ENCODE assay signal across 11 cellular contexts in the genomic region with DNA sequence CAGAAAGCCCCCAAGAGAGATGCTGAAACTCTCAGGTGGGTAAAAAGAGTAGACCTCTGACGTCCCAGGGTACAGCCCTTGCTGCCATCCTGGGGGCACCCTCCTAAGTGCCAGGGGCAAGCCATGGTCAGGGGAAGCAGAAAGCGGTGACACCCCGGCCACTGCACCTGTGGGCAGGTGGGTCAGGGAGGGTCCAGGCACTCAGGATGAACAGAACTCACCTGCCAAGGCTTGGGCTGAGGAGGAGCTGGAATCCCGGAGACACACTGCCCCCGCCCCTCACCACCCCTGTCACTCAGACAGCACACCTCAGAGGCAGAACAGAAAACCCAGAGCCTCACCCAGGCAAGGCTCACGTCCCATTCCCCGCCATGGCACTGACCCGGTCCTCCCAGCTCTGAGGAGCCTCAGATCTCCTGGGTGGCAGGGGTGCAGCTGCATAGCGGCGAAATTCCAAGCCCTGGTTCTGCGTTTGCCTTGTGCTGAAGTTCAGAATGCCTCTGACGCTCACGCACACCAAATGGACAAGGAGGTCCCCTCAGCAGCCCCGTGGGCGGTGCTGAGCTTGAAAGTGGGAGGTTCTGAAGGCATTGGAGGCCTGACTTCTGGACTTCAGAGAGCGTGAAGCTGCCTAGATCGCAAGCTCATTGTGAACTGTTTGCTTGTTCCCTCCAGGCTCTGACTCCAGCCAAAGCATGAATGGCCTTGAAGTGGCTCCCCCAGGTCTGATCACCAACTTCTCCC. TPM values are rescaled to one million over a fixed set of nuclear protein-coding genes. Genes with fewer than 3 reads are reported as not detected.
DNase-seq lines count a peak whose midpoint lies in the region; ATAC-seq, FAIRE-seq and TF ChIP-seq lines count a peak whose summit lies in the region.
"Had no signal": no experiment of that assay in that cellular context is flagged by ENCODE, and none has a peak within 500 bp of the region (broad histone marks: within the 10 kb centered on the region; RNA-seq: fewer than 3 reads in every experiment).

No MANE protein-coding gene starts in this region.

- H3K4me1 ChIP-seq in K562 (replicated peaks in 1 of 2; ENCODE audit: control insufficient read depth in 2 of 2, insufficient read depth in 2 of 2, low read length in 2 of 2) (peaks cover 0 to 45% of the 10 kb centered on the region in 2 experiments; a peak in 2 of 5 replicates), mesenchymal stem cell (ENCODE audit: control insufficient read depth, insufficient read depth, low read depth, low read length) (peaks cover 35% of the 10 kb centered on the region), upper lobe of left lung (peaks cover 33 to 56% (median 48%) of the 10 kb centered on the region in 4 donors)

- H3K27ac ChIP-seq in K562 (ENCODE audit: extremely low read depth, low read depth, low read length) = no peak overlapping the region
- no peak overlapping the region for H3K27ac ChIP-seq in mesenchymal stem cell (ENCODE audit: low read length, poor library complexity, severe bottlenecking)
- peak overlapping the region; percentile 44 to 73 (median 63) for H3K27ac ChIP-seq in upper lobe of left lung
- H3K27ac ChIP-seq: brain microvascular endothelial cell, ovary had no signal

- H3K9me1 ChIP-seq in K562 (ENCODE audit: control insufficient read depth, insufficient read depth, low read length) = no peaks in the 10 kb centered on the region

- H3K23ac ChIP-seq in mesenchymal stem cell (ENCODE audit: low read length in 2 of 2) = no peak overlapping the region

- TF ChIP-seq POLR2A in K562 (conservative IDR thresholded peaks at IDR 0.05) (no peak), upper lobe of left lung (IDR thresholded peaks at IDR 0.05) (no peak)

- DNase-seq in activated CD8-positive, alpha-beta memory T cell treated with anti-CD3 and anti-CD28 coated beads, Interleukin-2, amount 10 ng/mL, durations not matched to agents 7 days and 5 days = no peak
- no peak for DNase-seq in activated CD8-positive, alpha-beta memory T cell treated with anti-CD3 and anti-CD28 coated beads, Interleukin-2, amount 50 U/mL, for 4 hours
- no peak for DNase-seq in K562 (ENCODE audit: extremely low read depth in 1 of 4, low spot score in 3 of 4)
- no peak for DNase-seq in mesenchymal stem cell
- no peak for DNase-seq in upper lobe of left lung
- DNase-seq in D341Med (ENCODE audit: low spot score) = no peak
- no peak for DNase-seq in activated CD4-positive, CD25-positive, alpha-beta regulatory T cell treated with anti-CD3 and anti-CD28 coated beads, Interleukin-2, amount 50 U/mL, for 72 hours
- no peak for DNase-seq in HT-29 (ENCODE audit: low spot score)
- DNase-seq: NCI-H1417 treated with DMSO at 0.1 percent for 48 hours had no signal

- no peak overlapping the region for H2AK5ac ChIP-seq in mesenchymal stem cell (ENCODE audit: low read length, severe bottlenecking)

- H3K4me1 Mint-ChIP-seq in activated CD8-positive, alpha-beta memory T cell treated with anti-CD3 and anti-CD28 coated beads, Interleukin-2, amount 10 ng/mL, durations not matched to agents 7 days and 5 days = peaks cover 7% of the 10 kb centered on the region

- no peaks in the 10 kb centered on the region for H3K36me3 Mint-ChIP-seq in activated CD8-positive, alpha-beta memory T cell treated with anti-CD3 and anti-CD28 coated beads, Interleukin-2, amount 10 ng/mL, durations not matched to agents 7 days and 5 days

- H3K79me2 ChIP-seq in K562 (ENCODE audit: control insufficient read depth, insufficient read depth, low read length) = no peaks in the 10 kb centered on the region

- H3K4me3 ChIP-seq in K562 (no peak overlapping the region), mesenchymal stem cell (ENCODE audit: insufficient read depth in 1 of 2, low read depth in 1 of 2, low read length in 2 of 2) (no peak overlapping the region), upper lobe of left lung (no peak overlapping the region)
- H3K4me3 ChIP-seq: ovary had no signal

- H3K27ac Mint-ChIP-seq in activated CD8-positive, alpha-beta memory T cell treated with anti-CD3 and anti-CD28 coated beads, Interleukin-2, amount 10 ng/mL, durations not matched to agents 7 days and 5 days = no peak overlapping the region

- no peak overlapping the region for H3K4me2 ChIP-seq in K562 (ENCODE audit: insufficient read depth, low read length)
- no peak overlapping the region for H3K4me2 ChIP-seq in mesenchymal stem cell (ENCODE audit: low read length, poor library complexity, severe bottlenecking)

- H3K14ac ChIP-seq in mesenchymal stem cell (ENCODE audit: low read length in 2 of 2) = no peak overlapping the region

- peak overlapping the region; percentile 22 for H4K91ac ChIP-seq in mesenchymal stem cell (ENCODE audit: low read length)

- no peaks in the 10 kb centered on the region for H3K27me3 Mint-ChIP-seq in activated CD8-positive, alpha-beta memory T cell treated with anti-CD3 and anti-CD28 coated beads, Interleukin-2, amount 10 ng/mL, durations not matched to agents 7 days and 5 days

- H3K79me1 ChIP-seq in mesenchymal stem cell (replicated peaks; ENCODE audit: low read length, poor library complexity, severe bottlenecking) = no peaks in the 10 kb centered on the region

- peak overlapping the region in 1 of 2 experiments; percentile 12 for H3K4ac ChIP-seq in mesenchymal stem cell (ENCODE audit: low read depth in 1 of 2, low read length in 2 of 2)

- H3K27me3 ChIP-seq in K562 (ENCODE audit: control insufficient read depth in 2 of 2, insufficient read depth in 2 of 2, low read length in 2 of 2) (peaks cover 54 to 85% of the 10 kb centered on the region in 2 experiments), mesenchymal stem cell (ENCODE audit: control insufficient read depth in 1 of 2, insufficient read depth in 1 of 2, low read length in 2 of 2) (peaks cover 0 to 6% of the 10 kb centered on the region in 2 experiments), upper lobe of left lung (no peaks in the 10 kb centered on the region)
- H3K27me3 ChIP-seq: brain microvascular endothelial cell, ovary had no signal

- POLR2A ChIA-PET in K562 (lab: Yijun Ruan, JAX) = interaction anchor here (0.6 to 1.3 kb wide), 5 partner anchors 10 to 36 kb away, joined by 3 to 6 read pairs (median 3); no protein-coding TSS in a partner anchor

- intact Hi-C loops in K562 (cut with micrococcal nuclease) = no loop called here

- no peak overlapping the region for H2BK15ac ChIP-seq in mesenchymal stem cell (ENCODE audit: low read depth, poor library complexity, severe bottlenecking)

- CTCF ChIA-PET in activated CD8-positive, alpha-beta memory T cell treated with anti-CD3 and anti-CD28 coated beads, Interleukin-2, amount 10 ng/mL, durations not matched to agents 7 days and 5 days (lab: Charles Lee) = interaction anchor here (0.5 to 5.3 kb wide), 26 partner anchors 10 to 467 kb away, joined by 3 to 63 read pairs (median 4); a partner anchor contains a TSS
- CTCF ChIA-PET in K562 (lab: Yijun Ruan, JAX; ENCODE audit: low intra/inter-chr PET ratio) = interaction anchor here (0.6 to 1.8 kb wide), 5 partner anchors 57 to 176 kb away, joined by 3 to 8 read pairs (median 4); no protein-coding TSS in a partner anchor

- no TSS peak for BruUV-seq in K562 (replicated peaks; lab: Mats Ljungman, UMichigan)

- H3K9ac ChIP-seq in K562 (ENCODE audit: insufficient read depth in 1 of 2, low read depth in 2 of 2, low read length in 2 of 2) (no peak overlapping the region), mesenchymal stem cell (ENCODE audit: low read length) (no peak overlapping the region)

- peak; percentile 16 for ATAC-seq in activated CD8-positive, alpha-beta memory T cell treated with anti-CD3 and anti-CD28 coated beads, Interleukin-2, amount 10 ng/mL, durations not matched to agents 7 days and 5 days
- ATAC-seq in K562 (no peak), upper lobe of left lung (ENCODE audit: low FRiP score in 2 of 2) (no peak)

- no peak overlapping the region for H3K4me3 Mint-ChIP-seq in activated CD8-positive, alpha-beta memory T cell treated with anti-CD3 and anti-CD28 coated beads, Interleukin-2, amount 10 ng/mL, durations not matched to agents 7 days and 5 days

- H3K36me3 ChIP-seq in K562 (ENCODE audit: control insufficient read depth, insufficient read depth, low read length) (no peaks in the 10 kb centered on the region), mesenchymal stem cell (ENCODE audit: control insufficient read depth in 1 of 2, insufficient read depth in 2 of 2, low read depth in 1 of 2, low read length in 2 of 2) (peaks cover 0 to 34% of the 10 kb centered on the region in 2 experiments), upper lobe of left lung (peaks cover 0 to 42% (median 10%) of the 10 kb centered on the region in 4 donors)
- H3K36me3 ChIP-seq: brain microvascular endothelial cell, ovary had no signal

- H2AFZ ChIP-seq in K562 (ENCODE audit: low read depth, low read length) = no peak overlapping the region
- H2AFZ ChIP-seq in mesenchymal stem cell (ENCODE audit: low read depth, low read length) = no peak overlapping the region

- H4K20me1 ChIP-seq in K562 (replicated peaks; ENCODE audit: control insufficient read depth, insufficient read depth, low read length) = peaks cover 13% of the 10 kb centered on the region; the same call in 1 of the 2 replicates

- no peak overlapping the region for H4K8ac ChIP-seq in mesenchymal stem cell (ENCODE audit: low read length)

- H2BK12ac ChIP-seq in mesenchymal stem cell (ENCODE audit: low read length in 2 of 2) = no peak overlapping the region

- TF ChIP-seq CTCF in K562 (IDR thresholded peaks at IDR 0.05 in 2 of 3, conservative IDR thresholded peaks at IDR 0.05 in 1 of 3; ENCODE audit: insufficient read depth in 2 of 3, low read depth in 1 of 3, low read length in 3 of 3) = no peak; a peak in 1 of 6 replicates
- TF ChIP-seq CTCF in upper lobe of left lung (IDR thresholded peaks at IDR 0.05) = peak in 1 of 6 experiments; percentile 45

- peak; percentile 23 for FAIRE-seq in K562 (lab: Jason Lieb, UNC)

- H2BK5ac ChIP-seq in mesenchymal stem cell (ENCODE audit: low read depth, low read length, poor library complexity, severe bottlenecking) = no peak overlapping the region

- TF ChIP-seq RAD21 in K562 (CRISPR knock-in tag; conservative IDR thresholded peaks at IDR 0.05 in 1 of 2, IDR thresholded peaks at IDR 0.05 in 1 of 2) = no peak

- no peaks in the 10 kb centered on the region for H3K9me3 Mint-ChIP-seq in activated CD8-positive, alpha-beta memory T cell treated with anti-CD3 and anti-CD28 coated beads, Interleukin-2, amount 10 ng/mL, durations not matched to agents 7 days and 5 days (ENCODE audit: low read depth)

- 16% methylated on average over 17 of the region's 17 CpGs for WGBS in K562 (ENCODE audit: insufficient coverage, low coverage, missing lambda C conversion rate)
- WGBS in mesenchymal stem cell = 79% methylated on average over 17 of the region's 17 CpGs
- 65 to 71% methylated on average over 4 to 16 of the region's 17 CpGs for WGBS in upper lobe of left lung, 2 donors

- in situ Hi-C loops in K562 (cut with MboI) = no loop called here

- H3K9me3 ChIP-seq in K562 (replicated peaks; ENCODE audit: control insufficient read depth, insufficient read depth, low read depth, low read length) (no peaks in the 10 kb centered on the region), mesenchymal stem cell (ENCODE audit: control insufficient read depth, low read length) (no peaks in the 10 kb centered on the region), upper lobe of left lung (no peaks in the 10 kb centered on the region)
- H3K9me3 ChIP-seq: ovary had no signal

- TF ChIP-seq EP300 in K562 (IDR thresholded peaks at IDR 0.05; ENCODE audit: low read length) = no peak
- TF ChIP-seq EP300 in upper lobe of left lung (IDR thresholded peaks at IDR 0.05) = no peak

- no peak overlapping the region for H2BK120ac ChIP-seq in mesenchymal stem cell (ENCODE audit: low read depth, low read length)

- no peak overlapping the region for H3K18ac ChIP-seq in mesenchymal stem cell (ENCODE audit: low read depth in 1 of 2, low read length in 2 of 2)

RNA-seq across cellular contexts. Expression of a gene that starts 4.3 kb away (rescaled TPM):
- total RNA-seq in activated CD8-positive, alpha-beta memory T cell treated with anti-CD3 and anti-CD28 coated beads, Interleukin-2, amount 10 ng/mL, durations not matched to agents 7 days and 5 days = not detected
- total RNA-seq in K562 (2011; cell fraction: chromatin; rRNA removed; ENCODE audit: low replicate concordance) = not detected in 2 replicates
- not detected in 2 replicates for total RNA-seq in K562 (2011; cell fraction: nucleolus; rRNA removed)
- not detected in 2 replicates for total RNA-seq in K562 (2011; cell fraction: nucleoplasm; rRNA removed)
- total RNA-seq in K562 (2014; rRNA removed) (not detected in 2 replicates), K562 (2014; rRNA removed; fragmentation: Illumina TruSeq; extraction: Trizol) (not detected in 2 replicates), K562 (2015; rRNA removed; fragmentation: Illumina TruSeq; extraction: Trizol) (not detected in 2 replicates), K562 (2021) (not detected in 2 replicates), upper lobe of left lung (under 1 TPM in 3 of 6 donors, not detected in 3; 0.17 to 0.46 (median 0.24) TPM)
- polyA plus RNA-seq in K562 (2011; rRNA removed) (not detected in 2 replicates), K562 (2014; fragmentation: Illumina TruSeq; extraction: Trizol) (not detected in 2 replicates), K562 (2014; fragmentation: Nextera tagmentation; extraction: Ambion mirVana) (not detected), K562 (2014; rRNA removed) (not detected in 2 replicates)
- polyA plus RNA-seq in K562 (2011; cell fraction: cytosol; rRNA removed) = not detected in 2 replicates
- not detected in 2 replicates for polyA plus RNA-seq in K562 (2011; cell fraction: nucleus; rRNA removed)
- not detected in 2 replicates for polyA plus RNA-seq in K562 (2012)
- not detected in 2 replicates for polyA minus RNA-seq in K562 (2011; rRNA and poly(A)+ RNA removed)
- not detected in 2 replicates for polyA minus RNA-seq in K562 (2011; cell fraction: cytosol; rRNA and poly(A)+ RNA removed)
- not detected in 2 replicates for polyA minus RNA-seq in K562 (2011; cell fraction: nucleus; rRNA and poly(A)+ RNA removed)
- polyA plus RNA-seq in mesenchymal stem cell (2013, experiment 1 of 2) = not detected
- not detected for polyA plus RNA-seq in mesenchymal stem cell (2013, experiment 2 of 2)
- total RNA-seq in HT-29 (2014; rRNA removed; shearing (Covaris generic)) = 0.21 and 0.64 TPM in 2 replicates
- total RNA-seq: ovary had no signal

RNA-seq across cellular contexts. Expression of a gene that starts 25.1 kb away (rescaled TPM):
- total RNA-seq in activated CD8-positive, alpha-beta memory T cell treated with anti-CD3 and anti-CD28 coated beads, Interleukin-2, amount 10 ng/mL, durations not matched to agents 7 days and 5 days = 10 to 100 TPM in 1 of 2 experiments, 1 to 10 TPM in 1; 4.5 to 11.4 TPM
- total RNA-seq in K562 (2011; cell fraction: chromatin; rRNA removed; ENCODE audit: low replicate concordance) = not detected in 2 replicates
- not detected in 2 replicates for total RNA-seq in K562 (2011; cell fraction: nucleolus; rRNA removed)
- total RNA-seq in K562 (2011; cell fraction: nucleoplasm; rRNA removed) = not detected in 2 replicates
- total RNA-seq in K562 (2014; rRNA removed) = not detected in 2 replicates
- total RNA-seq in K562 (2014; rRNA removed; fragmentation: Illumina TruSeq; extraction: Trizol) = not detected in 2 replicates
- total RNA-seq in K562 (2015; rRNA removed; fragmentation: Illumina TruSeq; extraction: Trizol) = not detected in 2 replicates
- 0.11 and 0.22 TPM in 2 replicates for total RNA-seq in K562 (2021)
- 0.04 TPM in 1 of 2 replicates, not detected in the other for polyA plus RNA-seq in K562 (2011; rRNA removed)
- polyA plus RNA-seq in K562 (2011; cell fraction: cytosol; rRNA removed) = not detected in 2 replicates
- polyA plus RNA-seq in K562 (2011; cell fraction: nucleus; rRNA removed) = not detected in 2 replicates
- 0.08 TPM in 2 replicates for polyA plus RNA-seq in K562 (2012)
- not detected in 2 replicates for polyA plus RNA-seq in K562 (2014; fragmentation: Illumina TruSeq; extraction: Trizol)
- not detected for polyA plus RNA-seq in K562 (2014; fragmentation: Nextera tagmentation; extraction: Ambion mirVana)
- not detected in 2 replicates for polyA plus RNA-seq in K562 (2014; rRNA removed)
- not detected in 2 replicates for polyA minus RNA-seq in K562 (2011; rRNA and poly(A)+ RNA removed)
- not detected in 2 replicates for polyA minus RNA-seq in K562 (2011; cell fraction: cytosol; rRNA and poly(A)+ RNA removed)
- not detected in 2 replicates for polyA minus RNA-seq in K562 (2011; cell fraction: nucleus; rRNA and poly(A)+ RNA removed)
- 37.6 TPM for polyA plus RNA-seq in mesenchymal stem cell (2013, experiment 1 of 2)
- polyA plus RNA-seq in mesenchymal stem cell (2013, experiment 2 of 2) = 36.4 TPM
- total RNA-seq in upper lobe of left lung = 100 to 1,000 TPM in 4 of 6 donors, 10 to 100 TPM in 2; 33.6 to 169 (median 109) TPM
- total RNA-seq in HT-29 (2014; rRNA removed; shearing (Covaris generic)) = 30.6 and 32.0 TPM in 2 replicates

RNA-seq across cellular contexts. Expression of a gene that starts 51.1 kb away (rescaled TPM):
- 1 to 10 TPM; 4.1 to 4.6 TPM for total RNA-seq in activated CD8-positive, alpha-beta memory T cell treated with anti-CD3 and anti-CD28 coated beads, Interleukin-2, amount 10 ng/mL, durations not matched to agents 7 days and 5 days
- 11.0 and 11.3 TPM in 2 replicates for total RNA-seq in K562 (2011; cell fraction: chromatin; rRNA removed; ENCODE audit: low replicate concordance)
- 15.0 and 17.7 TPM in 2 replicates for total RNA-seq in K562 (2011; cell fraction: nucleolus; rRNA removed)
- 14.9 and 19.2 TPM in 2 replicates for total RNA-seq in K562 (2011; cell fraction: nucleoplasm; rRNA removed)
- total RNA-seq in K562 (2014; rRNA removed) = 8.9 and 12.1 TPM in 2 replicates
- 7.7 and 9.1 TPM in 2 replicates for total RNA-seq in K562 (2014; rRNA removed; fragmentation: Illumina TruSeq; extraction: Trizol)
- 6.3 and 7.5 TPM in 2 replicates for total RNA-seq in K562 (2015; rRNA removed; fragmentation: Illumina TruSeq; extraction: Trizol)
- total RNA-seq in K562 (2021) = 8.8 and 9.9 TPM in 2 replicates
- 9.1 and 9.2 TPM in 2 replicates for polyA plus RNA-seq in K562 (2011; rRNA removed)
- polyA plus RNA-seq in K562 (2011; cell fraction: cytosol; rRNA removed) = 9.0 and 10.1 TPM in 2 replicates
- 4.7 and 5.3 TPM in 2 replicates for polyA plus RNA-seq in K562 (2011; cell fraction: nucleus; rRNA removed)
- polyA plus RNA-seq in K562 (2012) = 0.12 TPM in 1 of 2 replicates, not detected in the other
- 7.7 and 8.9 TPM in 2 replicates for polyA plus RNA-seq in K562 (2014; fragmentation: Illumina TruSeq; extraction: Trizol)
- not detected for polyA plus RNA-seq in K562 (2014; fragmentation: Nextera tagmentation; extraction: Ambion mirVana)
- polyA plus RNA-seq in K562 (2014; rRNA removed) = 9.6 and 11.6 TPM in 2 replicates
- 7.0 and 7.3 TPM in 2 replicates for polyA minus RNA-seq in K562 (2011; rRNA and poly(A)+ RNA removed)
- 3.8 and 4.8 TPM in 2 replicates for polyA minus RNA-seq in K562 (2011; cell fraction: cytosol; rRNA and poly(A)+ RNA removed)
- 7.0 and 9.7 TPM in 2 replicates for polyA minus RNA-seq in K562 (2011; cell fraction: nucleus; rRNA and poly(A)+ RNA removed)
- polyA plus RNA-seq in mesenchymal stem cell (2013, experiment 1 of 2) = 4.5 TPM
- polyA plus RNA-seq in mesenchymal stem cell (2013, experiment 2 of 2) = 4.7 TPM
- 10 to 100 TPM in 2 of 6 donors, 1 to 10 TPM in 4; 6.4 to 13.1 (median 9.1) TPM for total RNA-seq in upper lobe of left lung
- total RNA-seq in HT-29 (2014; rRNA removed; shearing (Covaris generic)) = 11.1 and 13.3 TPM in 2 replicates

Comparison
In these comparisons a context has a peak if more than half of its experiments do, and no peak if none do; other contexts are left out.
1. H3K27ac ChIP-seq: peak in upper lobe of left lung (4 of 4); none in K562 (single experiment) and mesenchymal stem cell (single experiment).